In genomic region chr1:211633523-211633843, GRCh38 we compare ENCODE assay signal across 19 cellular contexts. TPM values are rescaled to one million over a fixed set of nuclear protein-coding genes. Genes with fewer than 3 reads are reported as not detected.
DNase-seq lines count a peak whose midpoint lies in the region; ATAC-seq and TF ChIP-seq lines count a peak whose summit lies in the region.
"Had no signal": no experiment of that assay in that cellular context is flagged by ENCODE, and none has a peak within 500 bp of the region (broad histone marks: within the 10 kb centered on the region; RNA-seq: fewer than 3 reads in every experiment).

No MANE protein-coding gene starts in this region.

- H3K4me1 Mint-ChIP-seq in neural progenitor cell, result peaks cover 12% of the 10 kb centered on the region
- H3K4me1 Mint-ChIP-seq: activated naive CD8-positive, alpha-beta T cell treated with anti-CD3 and anti-CD28 coated beads, Interleukin-2, amount 50 U/mL, for 24 hours; activated T-helper 17 cell treated with anti-CD3 and anti-CD28 coated beads, Interleukin-2, amount 50 U/mL, for 72 hours; CD8-positive, alpha-beta memory T cell had no signal

- in situ Hi-C loops in mammary epithelial cell (cut with MboI; ENCODE audit: low sequenced_read_pairs in 2 of 2), result no loop called here

- ATAC-seq in PC-3 (no peak), HG03521 (IDR thresholded peaks at IDR 0.05; ENCODE audit: unreplicated experiment) (no peak)

- peaks cover 23 to 63% (median 50%) of the 10 kb centered on the region in 11 experiments; a peak in 21 of 22 replicates for H3K27me3 ChIP-seq in BLaER1 treated with 17β-estradiol and CSF1 and Interleukin-3, amounts not matched to agents 10 nM and 100 nM
- H3K27me3 ChIP-seq in PC-3 (ENCODE audit: low read length) (no peaks in the 10 kb centered on the region), mammary epithelial cell (ENCODE audit: insufficient read depth, low read length) (peaks cover 3% of the 10 kb centered on the region), neural progenitor cell (no peaks in the 10 kb centered on the region)

- intact Hi-C loops in PC-3 (cut with micrococcal nuclease), result no loop called here
- intact Hi-C loops in mammary epithelial cell (cut with micrococcal nuclease), result no loop called here

- no peak for TF ChIP-seq CTCF in PC-3 (conservative IDR thresholded peaks at IDR 0.05; ENCODE audit: low read depth, low read length)
- TF ChIP-seq CTCF in mammary epithelial cell (conservative IDR thresholded peaks at IDR 0.05 in 1 of 2, IDR thresholded peaks at IDR 0.05 in 1 of 2; ENCODE audit: extremely low read depth in 1 of 2, insufficient read depth in 1 of 2, low read depth in 1 of 2, low read length in 2 of 2), result no peak
- no peak for TF ChIP-seq CTCF in neural progenitor cell (IDR thresholded peaks at IDR 0.05)

- peak overlapping the region in 2 of 11 experiments; percentile 25 to 39; a peak in 2 of 22 replicates for H3K9ac ChIP-seq in BLaER1 treated with 17β-estradiol and CSF1 and Interleukin-3, amounts not matched to agents 10 nM and 100 nM
- no peak overlapping the region for H3K9ac ChIP-seq in PC-3 (ENCODE audit: low read length)
- H3K9ac ChIP-seq in mammary epithelial cell (ENCODE audit: insufficient read depth, low read length), result no peak overlapping the region
- no peak overlapping the region for H3K9ac ChIP-seq in neural progenitor cell

- WGBS in mammary epithelial cell (ENCODE audit: low coverage, missing lambda C conversion rate), result 89% methylated on average over 8 of the region's 8 CpGs

- DNase-seq in PC-3, result no peak
- no peak for DNase-seq in mammary epithelial cell
- DNase-seq in neural progenitor cell (ENCODE audit: low spot score), result peak; percentile 31
- DNase-seq in NCI-H1436 treated with DMSO at 0.1 percent for 48 hours (lab: John Stamatoyannopoulos, UW), result no peak
- no peak for DNase-seq in germinal center (ENCODE audit: low spot score)
- no peak for DNase-seq in caudate nucleus (lab: John Stamatoyannopoulos, UW)
- DNase-seq: activated CD4-positive, CD25-positive, alpha-beta regulatory T cell treated with anti-CD3 and anti-CD28 coated beads, Interleukin-2, amount 50 U/mL, for 72 hours; activated CD8-positive, alpha-beta memory T cell treated with anti-CD3 and anti-CD28 coated beads for 24 hours; activated naive CD8-positive, alpha-beta T cell treated with anti-CD3 and anti-CD28 coated beads, Interleukin-2, amount 50 U/mL, for 24 hours; CD8-positive, alpha-beta memory T cell; cerebellar nuclear complex; NCI-H2029 treated with DMSO at 0.1 percent for 48 hours; SIG-M5; stimulated activated CD4-positive, alpha-beta T cell treated with anti-CD3 and anti-CD28 coated beads, Interleukin-4, amount 100 ng/mL, for 4 hours; T-helper 9 cell had no signal

- H3K4me2 ChIP-seq in BLaER1 treated with 17β-estradiol and CSF1 and Interleukin-3, amounts not matched to agents 10 nM and 100 nM, result peak overlapping the region; percentile 60 to 91 (median 75)
- H3K4me2 ChIP-seq in PC-3 (ENCODE audit: low read length) (no peak overlapping the region), mammary epithelial cell (ENCODE audit: insufficient read depth, low read depth, low read length) (peak overlapping the region; percentile 70), neural progenitor cell (no peak overlapping the region)

- dilution Hi-C loops in mammary epithelial cell (cut with HindIII; ENCODE audit: low sequenced_read_pairs), result loop anchor here (10.0 kb wide), 1 partner anchor 149 kb away; no protein-coding TSS in a partner anchor

- peaks cover 19 to 24% (median 22%) of the 10 kb centered on the region in 10 experiments for H3K4me1 ChIP-seq in BLaER1 treated with 17β-estradiol and CSF1 and Interleukin-3, amounts not matched to agents 10 nM and 100 nM
- H3K4me1 ChIP-seq in PC-3 (ENCODE audit: insufficient read depth, low read length) (peaks cover 18% of the 10 kb centered on the region), mammary epithelial cell (ENCODE audit: insufficient read depth, low read length) (peaks cover 26% of the 10 kb centered on the region), neural progenitor cell (peaks cover 14% of the 10 kb centered on the region)

- H3K4me3 Mint-ChIP-seq in neural progenitor cell, result no peak overlapping the region
- H3K4me3 Mint-ChIP-seq: activated naive CD8-positive, alpha-beta T cell treated with anti-CD3 and anti-CD28 coated beads, Interleukin-2, amount 50 U/mL, for 24 hours; activated T-helper 17 cell treated with anti-CD3 and anti-CD28 coated beads, Interleukin-2, amount 50 U/mL, for 72 hours; CD8-positive, alpha-beta memory T cell; IgD-negative memory B cell had no signal

- no peaks in the 10 kb centered on the region for H3K36me3 Mint-ChIP-seq in neural progenitor cell
- H3K36me3 Mint-ChIP-seq: CD8-positive, alpha-beta memory T cell; IgD-negative memory B cell had no signal

- peaks cover 0 to 20% (median 12%) of the 10 kb centered on the region in 11 experiments; a peak in 8 of 22 replicates for H4K20me1 ChIP-seq in BLaER1 treated with 17β-estradiol and CSF1 and Interleukin-3, amounts not matched to agents 10 nM and 100 nM
- H4K20me1 ChIP-seq in PC-3 (ENCODE audit: low read length), result no peaks in the 10 kb centered on the region
- no peaks in the 10 kb centered on the region for H4K20me1 ChIP-seq in mammary epithelial cell (ENCODE audit: insufficient read depth, low read length)
- no peaks in the 10 kb centered on the region for H4K20me1 ChIP-seq in neural progenitor cell (ENCODE audit: low read depth)

- BruUV-seq in PC-3 (replicated peaks; lab: Mats Ljungman, UMichigan) (no TSS peak), mammary epithelial cell (replicated peaks; lab: Mats Ljungman, UMichigan) (no TSS peak)

- no peaks in the 10 kb centered on the region for H3K9me3 Mint-ChIP-seq in neural progenitor cell
- H3K9me3 Mint-ChIP-seq: activated naive CD8-positive, alpha-beta T cell treated with anti-CD3 and anti-CD28 coated beads, Interleukin-2, amount 50 U/mL, for 24 hours; activated T-helper 17 cell treated with anti-CD3 and anti-CD28 coated beads, Interleukin-2, amount 50 U/mL, for 72 hours; CD8-positive, alpha-beta memory T cell; IgD-negative memory B cell had no signal

- peaks cover 11% of the 10 kb centered on the region for H3K27me3 Mint-ChIP-seq in neural progenitor cell (ENCODE audit: insufficient read depth, low read depth)
- H3K27me3 Mint-ChIP-seq: activated T-helper 17 cell treated with anti-CD3 and anti-CD28 coated beads, Interleukin-2, amount 50 U/mL, for 72 hours; IgD-negative memory B cell had no signal

- H3K27ac ChIP-seq in BLaER1 treated with 17β-estradiol and CSF1 and Interleukin-3, amounts not matched to agents 10 nM and 100 nM, result peak overlapping the region in 1 of 11 experiments; percentile 14; a peak in 1 of 22 replicates
- peak overlapping the region; percentile 31; the same call in 1 of the 2 replicates for H3K27ac ChIP-seq in PC-3 (ENCODE audit: low read length)
- H3K27ac ChIP-seq in mammary epithelial cell (ENCODE audit: insufficient read depth, low read depth, low read length), result peak overlapping the region; percentile 59
- no peak overlapping the region for H3K27ac ChIP-seq in neural progenitor cell
- H3K27ac ChIP-seq in caudate nucleus (ENCODE audit: low read depth, low read length), result no peak overlapping the region

- no peaks in the 10 kb centered on the region for H3K79me2 ChIP-seq in PC-3 (ENCODE audit: low read length)
- H3K79me2 ChIP-seq in mammary epithelial cell (ENCODE audit: insufficient read depth, low read length), result no peaks in the 10 kb centered on the region
- H3K79me2 ChIP-seq in neural progenitor cell (ENCODE audit: low read depth), result no peaks in the 10 kb centered on the region

- CTCF ChIA-PET in PC-3 (lab: Charles Lee) (no interaction called here), mammary epithelial cell (lab: Charles Lee; ENCODE audit: low non-redundant PET) (no interaction called here)

- H3F3A ChIP-seq in PC-3 (ENCODE audit: low read length, unreplicated experiment) (no peaks in the 10 kb centered on the region), neural progenitor cell (ENCODE audit: low read depth) (no peaks in the 10 kb centered on the region)

- H3K36me3 ChIP-seq in BLaER1 treated with 17β-estradiol and CSF1 and Interleukin-3, amounts not matched to agents 10 nM and 100 nM, result no peaks in the 10 kb centered on the region
- H3K36me3 ChIP-seq in PC-3 (ENCODE audit: low read depth, low read length), result no peaks in the 10 kb centered on the region
- no peaks in the 10 kb centered on the region for H3K36me3 ChIP-seq in mammary epithelial cell (ENCODE audit: insufficient read depth, low read length)
- no peaks in the 10 kb centered on the region for H3K36me3 ChIP-seq in neural progenitor cell

- POLR2A ChIA-PET in PC-3 (lab: Charles Lee; ENCODE audit: unreplicated experiment), result interaction anchor here (0.7 kb wide), 1 partner anchor 20 kb away, joined by 4 read pairs; no protein-coding TSS in a partner anchor

- no peak overlapping the region for H3K27ac Mint-ChIP-seq in neural progenitor cell
- H3K27ac Mint-ChIP-seq: activated naive CD8-positive, alpha-beta T cell treated with anti-CD3 and anti-CD28 coated beads, Interleukin-2, amount 50 U/mL, for 24 hours; activated T-helper 17 cell treated with anti-CD3 and anti-CD28 coated beads, Interleukin-2, amount 50 U/mL, for 72 hours; IgD-negative memory B cell had no signal

- H2AFZ ChIP-seq in PC-3 (ENCODE audit: low read length) (no peak overlapping the region), mammary epithelial cell (ENCODE audit: low read depth, low read length) (peak overlapping the region; percentile 86), neural progenitor cell (replicated peaks) (peak overlapping the region; percentile 18)

- no peak overlapping the region for H3K4me3 ChIP-seq in BLaER1 treated with 17β-estradiol and CSF1 and Interleukin-3, amounts not matched to agents 10 nM and 100 nM
- H3K4me3 ChIP-seq in PC-3 (ENCODE audit: low read length) (no peak overlapping the region), mammary epithelial cell (replicated peaks in 1 of 3; ENCODE audit: insufficient read depth in 1 of 3, low read depth in 2 of 3, low read length in 3 of 3) (no peak overlapping the region), neural progenitor cell (no peak overlapping the region)

- no peaks in the 10 kb centered on the region for H3K9me3 ChIP-seq in BLaER1 treated with 17β-estradiol and CSF1 and Interleukin-3, amounts not matched to agents 10 nM and 100 nM (replicated peaks in 1 of 11)
- H3K9me3 ChIP-seq in PC-3 (ENCODE audit: low read length) (no peaks in the 10 kb centered on the region), mammary epithelial cell (replicated peaks; ENCODE audit: insufficient read depth, low read length) (no peaks in the 10 kb centered on the region), neural progenitor cell (ENCODE audit: low read depth) (no peaks in the 10 kb centered on the region)

- H3K9me2 ChIP-seq in PC-3 (replicated peaks; ENCODE audit: low read length), result no peaks in the 10 kb centered on the region

RNA-seq across cellular contexts. Expression of gene NEK2, which starts 41.9 kb away (rescaled TPM):
- total RNA-seq in PC-3 (2014; rRNA removed) (42.7 and 47.5 TPM in 2 replicates), mammary epithelial cell (10 to 100 TPM in 1 of 2 donors, under 1 TPM in 1; 0.33 to 14.9 TPM), neural progenitor cell (ENCODE audit: low replicate concordance) (56.0 and 93.3 TPM in 2 replicates)
- polyA plus RNA-seq in mammary epithelial cell, result 14.3 TPM
- polyA minus RNA-seq in mammary epithelial cell, result 0.72 TPM
- polyA plus RNA-seq: IgD-negative memory B cell had no signal

RNA-seq across cellular contexts. Expression of gene SLC30A1, which starts 54.5 kb away (rescaled TPM):
- total RNA-seq in PC-3 (2014; rRNA removed) (6.7 and 8.2 TPM in 2 replicates), mammary epithelial cell (10 to 100 TPM; 30.2 to 63.0 TPM), neural progenitor cell (ENCODE audit: low replicate concordance) (4.8 and 7.1 TPM in 2 replicates)
- polyA plus RNA-seq in mammary epithelial cell, result 6.6 TPM
- polyA minus RNA-seq in mammary epithelial cell, result 18.0 TPM

Comparison
In these comparisons a context has a peak if more than half of its experiments do, and no peak if none do; other contexts are left out.
1. H3K27ac ChIP-seq: peak in PC-3 (single experiment) and mammary epithelial cell (single experiment); none in neural progenitor cell (single experiment) and caudate nucleus (single experiment).
2. H3K4me2 ChIP-seq: peak in BLaER1 treated with 17β-estradiol and CSF1 and Interleukin-3, amounts not matched to agents 10 nM and 100 nM (11 of 11) and mammary epithelial cell (single experiment); none in PC-3 (single experiment) and neural progenitor cell (single experiment).